Comparison of ENCODE assay signal across 6 cellular contexts in the genomic region with DNA sequence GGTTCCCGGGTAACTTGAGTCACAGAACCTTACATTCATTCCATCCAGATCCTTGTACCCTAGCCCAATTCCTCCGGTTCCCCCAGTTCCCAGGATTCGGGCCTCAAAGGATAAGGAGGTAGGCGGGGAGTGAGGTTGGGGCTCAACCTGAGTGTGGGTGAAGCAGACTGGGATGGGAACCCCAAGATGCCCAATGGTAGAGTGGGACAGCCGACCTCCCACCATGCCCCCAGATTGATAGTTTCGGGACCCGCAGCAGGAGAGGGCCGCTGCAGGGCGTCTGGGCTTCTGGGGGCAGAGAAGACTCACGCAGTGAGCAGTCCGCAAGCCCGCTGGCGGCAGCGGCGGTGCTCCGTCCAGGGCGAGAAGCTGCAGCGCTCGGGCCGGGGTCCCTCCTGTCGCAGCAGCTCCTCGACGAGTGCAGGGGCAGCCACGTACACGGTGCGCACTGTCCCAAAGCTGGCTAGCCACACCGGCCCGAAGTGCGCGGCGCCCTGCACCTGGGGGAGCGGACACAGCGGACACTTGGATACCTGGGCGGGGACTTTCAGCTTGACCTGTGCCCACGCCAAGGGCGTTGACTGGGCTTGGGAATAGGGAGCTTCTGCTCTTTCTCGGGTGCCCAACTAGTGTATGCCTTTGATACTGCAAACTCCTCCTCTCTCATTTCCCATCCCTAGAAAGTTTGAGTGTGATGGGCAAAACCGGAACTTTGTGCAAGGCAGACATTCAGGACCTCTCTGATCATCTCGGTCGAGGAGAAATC. TPM values are rescaled to one million over a fixed set of nuclear protein-coding genes. Genes with fewer than 3 reads are reported as not detected.
DNase-seq lines count a peak whose midpoint lies in the region; ATAC-seq and TF ChIP-seq lines count a peak whose summit lies in the region.

No MANE protein-coding gene starts in this region.

- peaks cover 3 to 7% of the 10 kb centered on the region in 2 experiments; a peak in 3 of 4 replicates for H3K79me1 ChIP-seq in IMR-90 (ENCODE audit: low read depth in 1 of 2, low read length in 2 of 2)

- no peaks in the 10 kb centered on the region for H4K20me1 ChIP-seq in IMR-90 (ENCODE audit: insufficient read depth, low read length)

- no peak overlapping the region for H3K4ac ChIP-seq in IMR-90 (ENCODE audit: low read depth, low read length)

- H3K56ac ChIP-seq in IMR-90 (ENCODE audit: extremely low read depth, insufficient read depth, low read length), result no peak overlapping the region

- H2BK20ac ChIP-seq in IMR-90 (ENCODE audit: low read depth, low read length), result no peak overlapping the region

- H2BK120ac ChIP-seq in IMR-90 (ENCODE audit: low read depth, low read length), result no peak overlapping the region

- no peak for TF ChIP-seq RAD21 in IMR-90 (IDR thresholded peaks at IDR 0.05; ENCODE audit: low read length)

- POLR2A ChIA-PET in IMR-90 (lab: Charles Lee; ENCODE audit: unreplicated experiment), result no interaction called here

- ATAC-seq in IMR-90 (ENCODE audit: low read depth), result peak; percentile 8

- peaks cover 2% of the 10 kb centered on the region; the same call in 1 of the 2 replicates for H3K9me3 ChIP-seq in IMR-90 (ENCODE audit: control insufficient read depth, insufficient read depth, low read length)

- H3K4me3 ChIP-seq in IMR-90 (ENCODE audit: insufficient read depth, low read depth, low read length) (peak overlapping the region; percentile 10), coronary artery (peak overlapping the region; percentile 69), retinal pigment epithelial cell (ENCODE audit: low read length) (peak overlapping the region; percentile 43)

- peaks cover 1% of the 10 kb centered on the region; the same call in 1 of the 2 replicates for H3K36me3 ChIP-seq in IMR-90 (ENCODE audit: control insufficient read depth, insufficient read depth, low read length)

- WGBS in IMR-90 (ENCODE audit: extremely low coverage in 2 of 2, insufficient read length in 1 of 2), 2 experiments, result 3% methylated on average over 25 of the region's 40 CpGs; no CpG with 5 or more reads in 1 of the 2 experiments

- no peak overlapping the region for H2AK5ac ChIP-seq in IMR-90 (ENCODE audit: low read depth, low read length)

- no peak overlapping the region for H3K9ac ChIP-seq in IMR-90 (ENCODE audit: low read depth, low read length)

- H2AFZ ChIP-seq in IMR-90 (replicated peaks; ENCODE audit: low read length, poor library complexity), result peak overlapping the region; percentile 82

- H4K91ac ChIP-seq in IMR-90 (ENCODE audit: insufficient read depth, low read depth, low read length), result no peak overlapping the region

- peaks cover 4% of the 10 kb centered on the region; the same call in 1 of the 2 replicates for H3K9me1 ChIP-seq in IMR-90 (ENCODE audit: insufficient read depth, low read length)

- no peak for DNase-seq in IMR-90
- DNase-seq in coronary artery (ENCODE audit: low spot score), result no peak
- DNase-seq in retinal pigment epithelial cell (ENCODE audit: low read depth), result no peak
- DNase-seq in effector CD8-positive, alpha-beta T cell (lab: John Stamatoyannopoulos, UW), result no peak
- no peak for DNase-seq in anterior cingulate cortex (lab: John Stamatoyannopoulos, UW)
- DNase-seq in AG20443 (ENCODE audit: low spot score), result no peak

- H4K8ac ChIP-seq in IMR-90 (ENCODE audit: low read depth in 2 of 2, low read length in 2 of 2), result no peak overlapping the region

- no TSS peak for BruUV-seq in IMR-90 (replicated peaks; lab: Mats Ljungman, UMichigan)

- H3K23ac ChIP-seq in IMR-90 (ENCODE audit: low read depth, low read length), result peak overlapping the region; percentile 71; the same call in 1 of the 2 replicates

- H2BK5ac ChIP-seq in IMR-90 (ENCODE audit: low read depth, low read length, poor library complexity, severe bottlenecking), result no peak overlapping the region

- no peak overlapping the region for H2BK15ac ChIP-seq in IMR-90 (ENCODE audit: low read depth, low read length)

- intact Hi-C loops in IMR-90 (cut with micrococcal nuclease), result no loop called here

- H3K27me3 ChIP-seq in IMR-90 (ENCODE audit: control insufficient read depth, insufficient read depth, low read length), result peaks cover 43% of the 10 kb centered on the region

- no peak for TF ChIP-seq POLR2A in IMR-90 (IDR thresholded peaks at IDR 0.05; ENCODE audit: low read depth, low read length)

- H3K27ac ChIP-seq in IMR-90 (ENCODE audit: insufficient read depth, low read length), result no peak overlapping the region
- H3K27ac ChIP-seq in coronary artery, result no peak overlapping the region

- CTCF ChIA-PET in IMR-90 (lab: Yijun Ruan, JAX), result no interaction called here

- H3K14ac ChIP-seq in IMR-90 (replicated peaks; ENCODE audit: low read depth, low read length), result no peak overlapping the region

- H4K5ac ChIP-seq in IMR-90 (ENCODE audit: low read depth, low read length), result no peak overlapping the region

- H3K4me2 ChIP-seq in IMR-90 (ENCODE audit: low read depth, low read length), result peak overlapping the region; percentile 70

- no peak overlapping the region for H3K18ac ChIP-seq in IMR-90 (ENCODE audit: low read depth, low read length)

- no peak overlapping the region for H2AK9ac ChIP-seq in IMR-90 (replicated peaks; ENCODE audit: low read depth, low read length, poor library complexity)

- no peak for TF ChIP-seq CTCF in IMR-90 (conservative IDR thresholded peaks at IDR 0.05; ENCODE audit: low read depth, low read length)
- no peak for TF ChIP-seq CTCF in coronary artery (IDR thresholded peaks at IDR 0.05)
- no peak for TF ChIP-seq CTCF in retinal pigment epithelial cell (conservative IDR thresholded peaks at IDR 0.05; ENCODE audit: low read depth, low read length)

- peaks cover 8% of the 10 kb centered on the region; the same call in 1 of the 2 replicates for H3K4me1 ChIP-seq in IMR-90 (ENCODE audit: control insufficient read depth, insufficient read depth, low read length)

- dilution Hi-C loops in IMR-90 (cut with HindIII; ENCODE audit: low sequenced_read_pairs, unreplicated experiment), result no loop called here

- in situ Hi-C loops in IMR-90 (cut with MboI; ENCODE audit: low sequenced_read_pairs), result no loop called here

TF ChIP-seq in IMR-90, 13 proteins besides CTCF, POLR2A, EP300 and RAD21:
- TF ChIP-seq RCOR1 (IDR thresholded peaks at IDR 0.05; ENCODE audit: insufficient replicate concordance, low read length) (no peak), CHD1 (IDR thresholded peaks at IDR 0.05; ENCODE audit: low read depth, low read length) (no peak), SMC3 (IDR thresholded peaks at IDR 0.05; ENCODE audit: low read depth, low read length) (no peak), NFE2L2 (IDR thresholded peaks at IDR 0.05; ENCODE audit: low read depth, low read length) (no peak), MAZ (IDR thresholded peaks at IDR 0.05; ENCODE audit: borderline replicate concordance, low read depth, low read length) (no peak), USF2 (IDR thresholded peaks at IDR 0.05; ENCODE audit: low read depth, low read length) (no peak)

RNA-seq across cellular contexts. Expression of gene CYP27B1, which starts 1.0 kb away (rescaled TPM):
- 0.36 and 0.56 TPM in 2 replicates for total RNA-seq in IMR-90 (2012; rRNA removed)
- 0.80 and 1.3 TPM in 2 replicates for polyA plus RNA-seq in IMR-90 (2012; rRNA removed)
- polyA plus RNA-seq in IMR-90 (2012; cell fraction: cytosol; rRNA removed), result 0.38 and 0.49 TPM in 2 replicates
- polyA plus RNA-seq in IMR-90 (2012; cell fraction: nucleus; rRNA removed; ENCODE audit: low replicate concordance), result 10.4 and 13.8 TPM in 2 replicates

RNA-seq across cellular contexts. Expression of gene METTL1, which starts 6.0 kb away (rescaled TPM):
- 10.8 and 12.4 TPM in 2 replicates for total RNA-seq in IMR-90 (2012; rRNA removed)
- 27.5 and 31.4 TPM in 2 replicates for polyA plus RNA-seq in IMR-90 (2012; rRNA removed)
- polyA plus RNA-seq in IMR-90 (2012; cell fraction: cytosol; rRNA removed), result 10.0 and 20.0 TPM in 2 replicates
- 31.9 and 38.5 TPM in 2 replicates for polyA plus RNA-seq in IMR-90 (2012; cell fraction: nucleus; rRNA removed; ENCODE audit: low replicate concordance)

RNA-seq across cellular contexts. Expression of gene EEF1AKMT3, which starts 6.5 kb away (rescaled TPM):
- total RNA-seq in IMR-90 (2012; rRNA removed), result 3.2 and 3.6 TPM in 2 replicates
- 7.6 and 8.1 TPM in 2 replicates for polyA plus RNA-seq in IMR-90 (2012; rRNA removed)
- 4.2 and 6.9 TPM in 2 replicates for polyA plus RNA-seq in IMR-90 (2012; cell fraction: cytosol; rRNA removed)
- 6.0 and 8.9 TPM in 2 replicates for polyA plus RNA-seq in IMR-90 (2012; cell fraction: nucleus; rRNA removed; ENCODE audit: low replicate concordance)

RNA-seq across cellular contexts. Expression of gene MARCHF9, which starts 11.0 kb away (rescaled TPM):
- total RNA-seq in IMR-90 (2012; rRNA removed), result 1.1 TPM in 2 replicates
- 4.7 and 5.4 TPM in 2 replicates for polyA plus RNA-seq in IMR-90 (2012; rRNA removed)
- 3.6 and 5.6 TPM in 2 replicates for polyA plus RNA-seq in IMR-90 (2012; cell fraction: cytosol; rRNA removed)
- 8.1 and 11.9 TPM in 2 replicates for polyA plus RNA-seq in IMR-90 (2012; cell fraction: nucleus; rRNA removed; ENCODE audit: low replicate concordance)

RNA-seq across cellular contexts. Expression of gene CDK4, which starts 13.8 kb away (rescaled TPM):
- total RNA-seq in IMR-90 (2012; rRNA removed), result 239 and 297 TPM in 2 replicates
- polyA plus RNA-seq in IMR-90 (2012; rRNA removed), result 252 and 261 TPM in 2 replicates
- polyA plus RNA-seq in IMR-90 (2012; cell fraction: cytosol; rRNA removed), result 201 and 295 TPM in 2 replicates
- 85.8 and 86.8 TPM in 2 replicates for polyA plus RNA-seq in IMR-90 (2012; cell fraction: nucleus; rRNA removed; ENCODE audit: low replicate concordance)

Comparison
In these comparisons a context has a peak if more than half of its experiments do, and no peak if none do; other contexts are left out.
1. H3K4me3 ChIP-seq: peak in every context shown above with its lines; median percentile 69 in coronary artery; 43 in retinal pigment epithelial cell; 10 in IMR-90.